ENCODE assay signal across 12 cellular contexts in the genomic region with DNA sequence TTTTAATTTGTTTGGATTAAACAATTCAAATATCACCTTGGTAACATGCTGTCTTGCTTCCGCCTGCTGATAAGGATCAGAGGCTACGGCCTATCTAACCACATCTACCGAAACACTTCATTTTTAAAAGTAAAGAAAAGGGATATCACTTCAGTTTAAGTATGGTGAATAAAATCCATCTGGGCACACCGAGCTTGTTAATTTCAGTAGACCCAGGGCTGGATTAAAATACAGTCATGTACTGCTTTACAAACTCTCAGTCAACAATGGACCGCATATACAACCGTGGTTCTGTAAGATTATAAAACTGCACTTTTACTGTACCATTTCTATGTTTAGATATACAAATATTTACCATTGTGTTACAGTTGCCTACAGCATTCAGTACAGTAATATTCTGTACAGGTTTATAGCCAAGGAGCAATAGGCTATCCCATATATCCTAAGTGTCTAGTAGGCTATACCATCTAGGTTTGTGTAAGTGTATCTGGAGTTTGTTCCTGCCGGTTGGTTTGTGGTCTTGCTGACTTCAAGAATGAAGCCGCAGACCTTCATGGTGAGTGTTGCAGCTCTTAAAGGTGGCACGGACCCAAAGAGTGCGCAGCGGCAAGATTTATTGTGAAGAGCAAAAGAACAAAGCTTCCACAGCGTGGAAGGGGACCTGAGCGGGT. TPM values are rescaled to one million over a fixed set of nuclear protein-coding genes. Genes with fewer than 3 reads are reported as not detected.
DNase-seq lines count a peak whose midpoint lies in the region; ATAC-seq, FAIRE-seq and TF ChIP-seq lines count a peak whose summit lies in the region.
"Had no signal": no experiment of that assay in that cellular context is flagged by ENCODE, and none has a peak within 500 bp of the region (broad histone marks: within the 10 kb centered on the region; RNA-seq: fewer than 3 reads in every experiment).

No MANE protein-coding gene starts in this region.

- no peak for ATAC-seq in HG03520 (IDR thresholded peaks at IDR 0.05; ENCODE audit: unreplicated experiment)

- H3K4me3 ChIP-seq in colonic mucosa = no peak overlapping the region
- H3K4me3 ChIP-seq: ascending aorta, lung, skin epidermis had no signal

- H3K36me3 ChIP-seq in colonic mucosa = no peaks in the 10 kb centered on the region
- H3K36me3 ChIP-seq: ascending aorta had no signal

- no peak for TF ChIP-seq POLR2A in H54 (IDR thresholded peaks at IDR 0.05; ENCODE audit: low read depth, low read length)

- peak overlapping the region in 1 of 2 donors; percentile 15 for H3K9ac ChIP-seq in colonic mucosa (ENCODE audit: low read depth in 2 of 2, low read length in 2 of 2)

- peak overlapping the region; percentile 10 for H3K27ac ChIP-seq in colonic mucosa
- H3K27ac ChIP-seq: ascending aorta had no signal

- in situ Hi-C loops in KBM-7 (cut with MboI; ENCODE audit: low pct_unique_long_range_greater_than_20kb, low sequenced_read_pairs) = no loop called here

- TF ChIP-seq CTCF in colonic mucosa (IDR thresholded peaks at IDR 0.05) = no peak

- FAIRE-seq in H54 (lab: Jason Lieb, UNC) = no peak
- FAIRE-seq: GM18507 had no signal

- DNase-seq in KG1 (lab: John Stamatoyannopoulos, UW) (peak; percentile 23), colonic mucosa (no peak), KBM-7 (no peak), H54 (ENCODE audit: insufficient read length, low spot score) (no peak), COLO668 (lab: John Stamatoyannopoulos, UW; ENCODE audit: unreplicated experiment) (no peak)
- peak in 2 of 3 experiments; percentile 14 to 31 for DNase-seq in activated CD8-positive, alpha-beta memory T cell treated with anti-CD3 and anti-CD28 coated beads for 48 hours (ENCODE audit: low read depth in 2 of 3, low spot score in 2 of 3)
- peak in 2 of 3 experiments; percentile 16 to 35 for DNase-seq in stimulated activated CD4-positive, alpha-beta T cell treated with anti-CD3 and anti-CD28 coated beads, TNF-alpha, amount 100 ng/mL, for 24 hours (ENCODE audit: low read depth in 3 of 3)

- no peaks in the 10 kb centered on the region for H3K9me3 ChIP-seq in colonic mucosa
- H3K9me3 ChIP-seq: ascending aorta had no signal

- H3K27me3 ChIP-seq in colonic mucosa = no peaks in the 10 kb centered on the region
- H3K27me3 ChIP-seq: ascending aorta had no signal

- H3K4me1 ChIP-seq in colonic mucosa = peaks cover 5% of the 10 kb centered on the region

- intact Hi-C loops in colonic mucosa (cut with DNase I) = no loop called here

RNA-seq across cellular contexts. Expression of a gene that starts 40.0 kb away (rescaled TPM):
- 100 to 1,000 TPM; 114 to 134 TPM for total RNA-seq in colonic mucosa

Comparison
In these comparisons a context has a peak if more than half of its experiments do, and no peak if none do; other contexts are left out.
1. DNase-seq: peak in KG1 (single experiment), activated CD8-positive, alpha-beta memory T cell treated with anti-CD3 and anti-CD28 coated beads for 48 hours (2 of 3) and stimulated activated CD4-positive, alpha-beta T cell treated with anti-CD3 and anti-CD28 coated beads, TNF-alpha, amount 100 ng/mL, for 24 hours (2 of 3); none in colonic mucosa (single experiment), KBM-7 (single experiment), H54 (single experiment) and COLO668 (single experiment).